25 cellular contexts compared by ENCODE assay signal in the genomic region with DNA sequence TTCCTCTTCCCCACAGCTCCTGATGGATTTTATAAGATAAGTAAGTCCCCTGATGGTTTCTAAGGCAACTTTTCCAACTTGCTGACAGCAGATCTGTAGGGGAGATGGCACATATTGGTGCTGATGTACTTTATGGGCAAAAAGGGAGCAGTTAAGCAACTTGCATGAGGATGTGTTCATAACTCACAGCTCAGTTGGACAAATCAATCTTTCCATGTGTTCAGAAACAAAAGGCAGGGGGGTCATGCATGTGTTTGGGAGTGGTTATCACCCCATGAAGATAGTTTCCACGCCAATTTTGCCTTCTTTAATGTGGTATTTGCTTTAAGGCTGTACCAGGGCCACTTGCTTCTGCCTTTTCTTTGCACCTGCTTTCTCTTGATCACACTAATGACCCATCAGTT. TPM values are rescaled to one million over a fixed set of nuclear protein-coding genes. Genes with fewer than 3 reads are reported as not detected.
A peak's percentile ranks its signal among the peaks of the same experiment; 100 is the strongest.
DNase-seq lines count a peak whose midpoint lies in the region; ATAC-seq and TF ChIP-seq lines count a peak whose summit lies in the region.
"Had no signal": no experiment of that assay in that cellular context is flagged by ENCODE, and none has a peak within 500 bp of the region (broad histone marks: within the 10 kb centered on the region; RNA-seq: fewer than 3 reads in every experiment).

No MANE protein-coding gene starts in this region.

- ATAC-seq in stimulated activated naive CD8-positive, alpha-beta T cell treated with anti-CD3 and anti-CD28 coated beads, Interleukin-15, Interleukin-2, amounts not matched to agents 100 U/mL and 50 U/mL, for 24 hours = peak; percentile 37
- no peak for ATAC-seq in stimulated activated naive CD8-positive, alpha-beta T cell treated with anti-CD3 and anti-CD28 coated beads, Interleukin-15, amount 100 ng/mL, for 72 hours

- H3K4me1 Mint-ChIP-seq in stimulated activated naive CD8-positive, alpha-beta T cell treated with anti-CD3 and anti-CD28 coated beads, Interleukin-15, amount 100 ng/mL, for 72 hours = peaks cover 36% of the 10 kb centered on the region

- no peak overlapping the region for H3K4me3 ChIP-seq in mammary epithelial cell (replicated peaks in 1 of 3; ENCODE audit: insufficient read depth in 1 of 3, low read depth in 2 of 3, low read length in 3 of 3)

- 22% methylated on average over 1 of the region's 1 CpG for WGBS in mammary epithelial cell (ENCODE audit: low coverage, missing lambda C conversion rate)

- no peaks in the 10 kb centered on the region for H3K4me1 ChIP-seq in mammary epithelial cell (ENCODE audit: insufficient read depth, low read length)

- H4K20me1 ChIP-seq in mammary epithelial cell (ENCODE audit: insufficient read depth, low read length) = no peaks in the 10 kb centered on the region

- dilution Hi-C loops in mammary epithelial cell (cut with HindIII; ENCODE audit: low sequenced_read_pairs) = no loop called here

- H3K36me3 ChIP-seq in mammary epithelial cell (ENCODE audit: insufficient read depth, low read length) = no peaks in the 10 kb centered on the region

- no peaks in the 10 kb centered on the region for H3K9me3 Mint-ChIP-seq in stimulated activated naive CD8-positive, alpha-beta T cell treated with anti-CD3 and anti-CD28 coated beads, Interleukin-15, amount 100 ng/mL, for 72 hours
- H3K9me3 Mint-ChIP-seq: T-helper 2 cell treated with Interferon-gamma antibody and Interleukin-4, amounts not matched to agents 5 μg/mL and 100 μg/mL, for 36 hours; type B pancreatic cell had no signal

- no peak overlapping the region for H3K27ac Mint-ChIP-seq in stimulated activated naive CD8-positive, alpha-beta T cell treated with anti-CD3 and anti-CD28 coated beads, Interleukin-15, amount 100 ng/mL, for 72 hours
- H3K27ac Mint-ChIP-seq: CD14-positive monocyte; T-helper 2 cell treated with Interferon-gamma antibody and Interleukin-4, amounts not matched to agents 5 μg/mL and 100 μg/mL, for 36 hours; type B pancreatic cell had no signal

- TF ChIP-seq CTCF in mammary epithelial cell (conservative IDR thresholded peaks at IDR 0.05 in 1 of 2, IDR thresholded peaks at IDR 0.05 in 1 of 2; ENCODE audit: extremely low read depth in 1 of 2, insufficient read depth in 1 of 2, low read depth in 1 of 2, low read length in 2 of 2) = no peak

- H3K27me3 Mint-ChIP-seq in stimulated activated naive CD8-positive, alpha-beta T cell treated with anti-CD3 and anti-CD28 coated beads, Interleukin-15, amount 100 ng/mL, for 72 hours = peaks cover 64% of the 10 kb centered on the region

- H3K9me3 ChIP-seq in mammary epithelial cell (replicated peaks; ENCODE audit: insufficient read depth, low read length) = no peaks in the 10 kb centered on the region

- intact Hi-C loops in mammary epithelial cell (cut with micrococcal nuclease) = no loop called here

- no peak overlapping the region for H3K9ac ChIP-seq in mammary epithelial cell (ENCODE audit: insufficient read depth, low read length)

- H2AFZ ChIP-seq in mammary epithelial cell (ENCODE audit: low read depth, low read length) = no peak overlapping the region

- CTCF ChIA-PET in mammary epithelial cell (lab: Charles Lee; ENCODE audit: low non-redundant PET) = no interaction called here

- H3K4me2 ChIP-seq in mammary epithelial cell (ENCODE audit: insufficient read depth, low read depth, low read length) = no peak overlapping the region

- H3K4me3 Mint-ChIP-seq in stimulated activated naive CD8-positive, alpha-beta T cell treated with anti-CD3 and anti-CD28 coated beads, Interleukin-15, amount 100 ng/mL, for 72 hours = no peak overlapping the region
- H3K4me3 Mint-ChIP-seq: T-helper 2 cell treated with Interferon-gamma antibody and Interleukin-4, amounts not matched to agents 5 μg/mL and 100 μg/mL, for 36 hours; type B pancreatic cell had no signal

- no peaks in the 10 kb centered on the region for H3K79me2 ChIP-seq in mammary epithelial cell (ENCODE audit: insufficient read depth, low read length)

- DNase-seq in stimulated activated naive CD8-positive, alpha-beta T cell treated with anti-CD3 and anti-CD28 coated beads, Interleukin-15, Interleukin-2, amounts not matched to agents 100 U/mL and 50 U/mL, for 24 hours = no peak
- DNase-seq in stimulated activated naive CD8-positive, alpha-beta T cell treated with anti-CD3 and anti-CD28 coated beads, Interleukin-15, amount 100 ng/mL, for 72 hours = no peak
- DNase-seq in OCI-M1 (lab: John Stamatoyannopoulos, UW) (peak; percentile 37), myocyte (ENCODE audit: low read depth) (peak; percentile 49), midbrain (lab: John Stamatoyannopoulos, UW) (no peak), GM19238 (ENCODE audit: insufficient read length, low spot score) (no peak), mammary epithelial cell (no peak)
- DNase-seq: activated CD4-positive, alpha-beta T cell treated with anti-CD3 and anti-CD28 coated beads for 4 hours; activated gamma-delta T cell; activated T-cell treated with anti-CD3 and anti-CD28 coated beads, Interleukin-2, amount 50 U/mL, for 1 hour; Calu3; caudate nucleus; EL; foreskin fibroblast; NCI-H1105 treated with DMSO at 0.1 percent for 48 hours; NCI-H2029 treated with DMSO at 0.1 percent for 48 hours; NCI-H2227 treated with DMSO at 0.1 percent for 48 hours; NCI-H748 treated with DMSO at 0.1 percent for 48 hours; nucleus accumbens; small intestine had no signal

- H3K27ac ChIP-seq in mammary epithelial cell (ENCODE audit: insufficient read depth, low read depth, low read length) = no peak overlapping the region
- H3K27ac ChIP-seq: RWPE1 had no signal

- peaks cover 3% of the 10 kb centered on the region for H3K27me3 ChIP-seq in mammary epithelial cell (ENCODE audit: insufficient read depth, low read length)

- BruUV-seq in mammary epithelial cell (replicated peaks; lab: Mats Ljungman, UMichigan) = no TSS peak

- in situ Hi-C loops in mammary epithelial cell (cut with MboI; ENCODE audit: low sequenced_read_pairs in 2 of 2) = no loop called here

RNA-seq across cellular contexts. Expression of a gene that starts 6.1 kb away (rescaled TPM):
- 2.6 and 3.0 TPM in 2 replicates for total RNA-seq in myocyte
- 2.0 TPM for polyA plus RNA-seq in myocyte (2012)
- under 1 TPM; 0.07 to 0.17 TPM for total RNA-seq in mammary epithelial cell
- polyA plus RNA-seq in mammary epithelial cell = not detected
- not detected for polyA minus RNA-seq in mammary epithelial cell
- total RNA-seq: Calu3, MCF 10A had no signal
- polyA plus RNA-seq: CD14-positive monocyte had no signal

Comparison
In these comparisons a context has a peak if more than half of its experiments do, and no peak if none do; other contexts are left out.
1. DNase-seq: peak in OCI-M1 (single experiment) and myocyte (single experiment); none in stimulated activated naive CD8-positive, alpha-beta T cell treated with anti-CD3 and anti-CD28 coated beads, Interleukin-15, Interleukin-2, amounts not matched to agents 100 U/mL and 50 U/mL, for 24 hours (single experiment), stimulated activated naive CD8-positive, alpha-beta T cell treated with anti-CD3 and anti-CD28 coated beads, Interleukin-15, amount 100 ng/mL, for 72 hours (0 of 2), midbrain (single experiment), GM19238 (single experiment) and mammary epithelial cell (single experiment).